Comparison of ENCODE assay signal across 33 cellular contexts in genomic region chrX:27976284-27976683, GRCh38. TPM values are rescaled to one million over a fixed set of nuclear protein-coding genes. Genes with fewer than 3 reads are reported as not detected.
A peak's percentile ranks its signal among the peaks of the same experiment; 100 is the strongest.
DNase-seq lines count a peak whose midpoint lies in the region; ATAC-seq and TF ChIP-seq lines count a peak whose summit lies in the region.
"Had no signal": no experiment of that assay in that cellular context is flagged by ENCODE, and none has a peak within 500 bp of the region (broad histone marks: within the 10 kb centered on the region; RNA-seq: fewer than 3 reads in every experiment).

No MANE protein-coding gene starts in this region.

- H3K9me3 ChIP-seq in right atrium auricular region (no peaks in the 10 kb centered on the region), adipocyte (ENCODE audit: control insufficient read depth, low read length) (no peaks in the 10 kb centered on the region)
- H3K9me3 ChIP-seq: tibial artery, vagina had no signal

- no peaks in the 10 kb centered on the region for H3K36me3 ChIP-seq in right atrium auricular region
- no peaks in the 10 kb centered on the region for H3K36me3 ChIP-seq in adipocyte (ENCODE audit: control insufficient read depth, insufficient read depth, low read length, severe bottlenecking)
- H3K36me3 ChIP-seq: tibial artery, vagina, WERI-Rb-1 had no signal

- in situ Hi-C loops in ACHN (cut with HindIII; ENCODE audit: low pct_ligation_motif_present, low pct_unique_long_range_greater_than_20kb, low sequenced_read_pairs), result no loop called here

- no peak overlapping the region for H3K9ac ChIP-seq in adipocyte (ENCODE audit: low read length)

- TF ChIP-seq CTCF in right atrium auricular region (IDR thresholded peaks at IDR 0.05), result no peak

- DNase-seq in left ventricle myocardium superior, result no peak
- no peak for DNase-seq in right atrium auricular region (ENCODE audit: low spot score)
- DNase-seq in adipocyte (ENCODE audit: low read depth), result peak; percentile 32
- DNase-seq in fibroblast of the conjunctiva (ENCODE audit: low read depth), result peak; percentile 61
- DNase-seq in stromal cell of bone marrow (ENCODE audit: low read depth), result peak; percentile 11
- no peak for DNase-seq in ACHN
- DNase-seq in left lobe of liver (ENCODE audit: low spot score), result no peak
- DNase-seq in UCSD-AML1 (lab: John Stamatoyannopoulos, UW; ENCODE audit: unreplicated experiment), result no peak
- DNase-seq: activated CD4-positive, alpha-beta T cell treated with anti-CD3 and anti-CD28 coated beads, Interleukin-2, amount 10 ng/mL, durations not matched to agents 7 days and 5 days; activated gamma-delta T cell; activated naive CD8-positive, alpha-beta T cell treated with anti-CD3 and anti-CD28 coated beads, Interleukin-2, amount 10 ng/mL, durations not matched to agents 7 days and 5 days; activated T-cell treated with anti-CD3 and anti-CD28 coated beads, Interleukin-2, amount 50 U/mL, for 1 hour; AML-193; Calu3; CD4-positive, CD25-positive, alpha-beta regulatory T cell; dermis blood vessel endothelial cell; hypothalamus; Karpas-422; left cardiac atrium; mesendoderm; NCI-H1417 treated with DMSO at 0.1 percent for 48 hours; NCI-H2107; Right ventricle myocardium superior; stimulated activated CD4-positive, alpha-beta T cell treated with anti-CD3 and anti-CD28 coated beads, Interleukin-12 subunit alpha, Interleukin-12 subunit beta, amount 100 ng/mL, for 4 hours; stimulated activated CD4-positive, alpha-beta T cell treated with anti-CD3 and anti-CD28 coated beads, Interleukin-2, amount 100 ng/mL, for 48 hours; tibial artery; WERI-Rb-1 had no signal

- peak; percentile 31 for ATAC-seq in left ventricle myocardium superior
- no peak for ATAC-seq in left lobe of liver
- ATAC-seq: esophagus mucosa, HepG2, left cardiac atrium, right cardiac atrium had no signal

- intact Hi-C loops in left ventricle myocardium superior (cut with micrococcal nuclease), result no loop called here

- H3K4me1 ChIP-seq in right atrium auricular region, result no peaks in the 10 kb centered on the region
- H3K4me1 ChIP-seq in adipocyte (ENCODE audit: control insufficient read depth, insufficient read depth, low read length), result peaks cover 3% of the 10 kb centered on the region
- H3K4me1 ChIP-seq: tibial artery, vagina had no signal

- H3K4me3 ChIP-seq in right atrium auricular region, result no peak overlapping the region
- H3K4me3 ChIP-seq in adipocyte (ENCODE audit: low read length), result no peak overlapping the region
- H3K4me3 ChIP-seq: tibial artery, vagina had no signal

- H3K27me3 ChIP-seq in right atrium auricular region, result no peaks in the 10 kb centered on the region
- H3K27me3 ChIP-seq in adipocyte (replicated peaks; ENCODE audit: control insufficient read depth, insufficient read depth, low read length), result no peaks in the 10 kb centered on the region
- H3K27me3 ChIP-seq: tibial artery, vagina had no signal

- H3K27ac ChIP-seq in right atrium auricular region, result no peak overlapping the region
- H3K27ac ChIP-seq: tibial artery, vagina, WERI-Rb-1 had no signal

RNA-seq across cellular contexts. Expression of gene DCAF8L1, which starts 5.0 kb away (rescaled TPM):
- total RNA-seq in left ventricle myocardium superior (not detected), right atrium auricular region (not detected), left lobe of liver (not detected)
- total RNA-seq: activated CD4-positive, alpha-beta T cell treated with anti-CD3 and anti-CD28 coated beads, Interleukin-2, amount 10 ng/mL, durations not matched to agents 7 days and 5 days; activated naive CD8-positive, alpha-beta T cell treated with anti-CD3 and anti-CD28 coated beads, Interleukin-2, amount 10 ng/mL, durations not matched to agents 7 days and 5 days; astrocyte; Calu3; CD4-positive, CD25-positive, alpha-beta regulatory T cell; dermis blood vessel endothelial cell; esophagus mucosa; HepG2; left cardiac atrium; NCI-H460; right cardiac atrium; Right ventricle myocardium superior; vagina had no signal

Comparison
In these comparisons a context has a peak if more than half of its experiments do, and no peak if none do; other contexts are left out.
1. DNase-seq: peak in adipocyte (single experiment), fibroblast of the conjunctiva (single experiment) and stromal cell of bone marrow (single experiment); none in left ventricle myocardium superior (single experiment), right atrium auricular region (single experiment), ACHN (single experiment), left lobe of liver (single experiment) and UCSD-AML1 (single experiment).